ENCODE assay signal across 8 cellular contexts in the genomic region with DNA sequence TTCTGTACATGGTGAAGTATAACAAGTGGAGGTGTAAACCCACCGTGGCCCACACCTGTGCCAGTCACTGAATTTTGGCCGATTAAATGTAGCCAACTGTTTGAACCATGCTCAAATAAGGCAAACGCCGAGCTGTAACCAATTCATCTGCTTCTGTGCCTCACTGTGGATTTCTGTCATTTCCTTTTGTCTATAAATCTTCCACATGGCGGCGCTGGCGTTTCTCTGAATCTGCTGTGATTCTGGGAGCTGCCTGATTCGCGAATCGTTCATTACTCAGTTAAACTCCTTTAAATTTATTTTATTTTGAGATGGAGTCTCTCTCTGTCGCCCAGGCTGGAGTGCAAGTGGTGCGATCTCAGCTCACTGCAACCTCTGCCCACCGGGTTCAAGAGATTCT. TPM values are rescaled to one million over a fixed set of nuclear protein-coding genes. Genes with fewer than 3 reads are reported as not detected.
DNase-seq lines count a peak whose midpoint lies in the region; ATAC-seq lines count a peak whose summit lies in the region.

No MANE protein-coding gene starts in this region.

- peak; percentile 30 for DNase-seq in D341Med (ENCODE audit: low spot score)
- peak; percentile 1 for DNase-seq in HS-27A (ENCODE audit: low read depth)
- DNase-seq in activated CD4-positive, alpha-beta T cell treated with anti-CD3 and anti-CD28 coated beads, Interleukin-2, amount 50 U/mL, for 48 hours: peak; percentile 56 to 66
- DNase-seq in iris pigment epithelial cell (ENCODE audit: low read depth): peak; percentile 29
- no peak for DNase-seq in stimulated activated naive B cell treated with anti-CD40 and anti-IgM and Interleukin-4, amounts not matched to agents 10 μg/mL and 1 μg/mL and 100 μg/mL, for 72 hours
- DNase-seq in H4 (ENCODE audit: low spot score): no peak

- H3K4me1 Mint-ChIP-seq in stimulated activated naive B cell treated with anti-CD40 and anti-IgM and Interleukin-4, amounts not matched to agents 10 μg/mL and 1 μg/mL and 100 μg/mL, for 72 hours: no peaks in the 10 kb centered on the region

- H3K9me3 Mint-ChIP-seq in stimulated activated naive B cell treated with anti-CD40 and anti-IgM and Interleukin-4, amounts not matched to agents 10 μg/mL and 1 μg/mL and 100 μg/mL, for 72 hours: no peaks in the 10 kb centered on the region

- no peak overlapping the region for H3K4me3 Mint-ChIP-seq in stimulated activated naive B cell treated with anti-CD40 and anti-IgM and Interleukin-4, amounts not matched to agents 10 μg/mL and 1 μg/mL and 100 μg/mL, for 72 hours

- H3K27me3 Mint-ChIP-seq in stimulated activated naive B cell treated with anti-CD40 and anti-IgM and Interleukin-4, amounts not matched to agents 10 μg/mL and 1 μg/mL and 100 μg/mL, for 72 hours: peaks cover 3 to 12% of the 10 kb centered on the region in 2 donors

- ATAC-seq in stimulated activated naive B cell treated with anti-CD40 and anti-IgM and Interleukin-4, amounts not matched to agents 10 μg/mL and 1 μg/mL and 100 μg/mL, for 72 hours (replicated peaks): no peak
- ATAC-seq in HG02588 (IDR thresholded peaks at IDR 0.05; ENCODE audit: unreplicated experiment) (no peak), GM21447 (IDR thresholded peaks at IDR 0.05; ENCODE audit: unreplicated experiment) (no peak)

- H3K36me3 Mint-ChIP-seq in stimulated activated naive B cell treated with anti-CD40 and anti-IgM and Interleukin-4, amounts not matched to agents 10 μg/mL and 1 μg/mL and 100 μg/mL, for 72 hours: no peaks in the 10 kb centered on the region

- H3K27ac Mint-ChIP-seq in stimulated activated naive B cell treated with anti-CD40 and anti-IgM and Interleukin-4, amounts not matched to agents 10 μg/mL and 1 μg/mL and 100 μg/mL, for 72 hours: no peak overlapping the region

RNA-seq across cellular contexts. Expression of a gene that starts 19.2 kb away (rescaled TPM):
- total RNA-seq in H4 (2014; rRNA removed; shearing (Covaris generic)): not detected in 2 replicates

Comparison
In these comparisons a context has a peak if more than half of its experiments do, and no peak if none do; other contexts are left out.
1. DNase-seq: peak in D341Med (single experiment), HS-27A (single experiment), activated CD4-positive, alpha-beta T cell treated with anti-CD3 and anti-CD28 coated beads, Interleukin-2, amount 50 U/mL, for 48 hours (2 of 2) and iris pigment epithelial cell (single experiment); none in stimulated activated naive B cell treated with anti-CD40 and anti-IgM and Interleukin-4, amounts not matched to agents 10 μg/mL and 1 μg/mL and 100 μg/mL, for 72 hours (single experiment) and H4 (single experiment).